Comparison of ENCODE assay signal across 11 cellular contexts in the genomic region with DNA sequence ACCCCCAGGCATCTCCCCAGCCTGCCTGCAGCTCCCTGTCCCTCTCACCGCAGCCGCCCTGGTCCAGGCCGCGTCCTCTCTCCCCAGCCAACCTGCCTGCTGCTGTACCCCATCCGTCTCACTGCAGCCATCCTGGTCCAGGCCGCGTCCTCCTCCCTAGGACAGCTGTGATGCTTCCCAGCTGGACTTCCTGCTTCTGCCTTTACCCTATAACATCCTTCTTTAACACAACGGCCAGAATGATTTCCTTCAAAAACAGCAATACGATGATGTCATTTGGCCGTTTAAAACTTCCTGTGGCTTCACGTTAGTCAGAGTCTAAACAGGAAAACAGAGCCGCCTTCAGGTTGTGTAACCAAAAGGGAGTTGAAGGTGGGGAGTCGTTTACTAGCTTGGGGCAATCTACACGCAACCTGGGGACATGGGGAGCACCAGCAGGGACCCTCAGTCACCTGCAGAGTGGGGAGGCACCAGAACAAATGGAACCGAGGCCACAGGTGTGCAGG. TPM values are rescaled to one million over a fixed set of nuclear protein-coding genes. Genes with fewer than 3 reads are reported as not detected.
A peak's percentile ranks its signal among the peaks of the same experiment; 100 is the strongest.
DNase-seq lines count a peak whose midpoint lies in the region; ATAC-seq and TF ChIP-seq lines count a peak whose summit lies in the region.
"Had no signal": no experiment of that assay in that cellular context is flagged by ENCODE, and none has a peak within 500 bp of the region (broad histone marks: within the 10 kb centered on the region; RNA-seq: fewer than 3 reads in every experiment).

No MANE protein-coding gene starts in this region.

- H3K9ac ChIP-seq in IMR-90 (ENCODE audit: low read depth, low read length): no peak overlapping the region

- H3K36me3 ChIP-seq in CD8-positive, alpha-beta T cell (ENCODE audit: insufficient read depth, low read length): no peaks in the 10 kb centered on the region
- H3K36me3 ChIP-seq in IMR-90 (ENCODE audit: control insufficient read depth, insufficient read depth, low read length): no peaks in the 10 kb centered on the region

- no peak overlapping the region for H3K4me3 ChIP-seq in CD8-positive, alpha-beta T cell (ENCODE audit: low read depth, low read length)
- H3K4me3 ChIP-seq in IMR-90 (ENCODE audit: insufficient read depth, low read depth, low read length): no peak overlapping the region

- H3K56ac ChIP-seq in IMR-90 (ENCODE audit: extremely low read depth, insufficient read depth, low read length): no peak overlapping the region; the same call in 1 of the 2 replicates

- H3K23ac ChIP-seq in IMR-90 (ENCODE audit: low read depth, low read length): no peak overlapping the region

- H3K27ac ChIP-seq in CD8-positive, alpha-beta T cell (ENCODE audit: low read depth, low read length): no peak overlapping the region
- H3K27ac ChIP-seq in IMR-90 (ENCODE audit: insufficient read depth, low read length): peak overlapping the region; percentile 44

- CTCF ChIA-PET in CD8-positive, alpha-beta T cell (lab: Charles Lee): interaction anchor here (0.7 to 5.2 kb wide), 5 partner anchors 13 to 282 kb away, joined by 3 to 36 read pairs (median 4); no protein-coding TSS in a partner anchor
- CTCF ChIA-PET in IMR-90 (lab: Yijun Ruan, JAX): interaction anchor here (1.1 to 2.0 kb wide), 3 partner anchors 9 to 240 kb away, joined by 4 to 9 read pairs (median 5); no protein-coding TSS in a partner anchor

- H4K5ac ChIP-seq in IMR-90 (ENCODE audit: low read depth, low read length): peak overlapping the region; percentile 60

- H3K4ac ChIP-seq in IMR-90 (ENCODE audit: low read depth, low read length): peak overlapping the region; percentile 63

- TF ChIP-seq RAD21 in IMR-90 (IDR thresholded peaks at IDR 0.05; ENCODE audit: low read length): no peak

- peak overlapping the region; percentile 83; the same call in 1 of the 2 replicates for H3K14ac ChIP-seq in IMR-90 (replicated peaks; ENCODE audit: low read depth, low read length)

- H3K27me3 ChIP-seq in CD8-positive, alpha-beta T cell (ENCODE audit: insufficient read depth, low read length): no peaks in the 10 kb centered on the region
- no peaks in the 10 kb centered on the region for H3K27me3 ChIP-seq in IMR-90 (ENCODE audit: control insufficient read depth, insufficient read depth, low read length)

- in situ Hi-C loops in IMR-90 (cut with MboI; ENCODE audit: low sequenced_read_pairs): no loop called here

- peak overlapping the region; percentile 81; the same call in 1 of the 2 replicates for H4K91ac ChIP-seq in IMR-90 (ENCODE audit: insufficient read depth, low read depth, low read length)

- POLR2A ChIA-PET in CD8-positive, alpha-beta T cell (lab: Charles Lee): interaction anchor here (1.0 to 1.2 kb wide), 2 partner anchors 9 to 32 kb away, joined by 3 read pairs; a partner anchor contains a TSS
- POLR2A ChIA-PET in IMR-90 (lab: Charles Lee; ENCODE audit: unreplicated experiment): no interaction called here

- peak overlapping the region; percentile 92 for H2AFZ ChIP-seq in IMR-90 (replicated peaks; ENCODE audit: low read length, poor library complexity)

- peak overlapping the region; percentile 54 for H3K18ac ChIP-seq in IMR-90 (ENCODE audit: low read depth, low read length)

- H3K79me1 ChIP-seq in IMR-90 (ENCODE audit: low read depth in 1 of 2, low read length in 2 of 2): no peaks in the 10 kb centered on the region

- 17% methylated on average over 1 of the region's 15 CpGs; no CpG with 5 or more reads in 1 of the 2 experiments for WGBS in IMR-90 (ENCODE audit: extremely low coverage in 2 of 2, insufficient read length in 1 of 2), 2 experiments

- peak overlapping the region; percentile 46; the same call in 2 of the 3 replicates for H2BK15ac ChIP-seq in IMR-90 (ENCODE audit: low read depth, low read length)

- no peaks in the 10 kb centered on the region for H3K36me3 Mint-ChIP-seq in CD8-positive, alpha-beta T cell

- H3K27me3 Mint-ChIP-seq in CD8-positive, alpha-beta T cell (ENCODE audit: low read depth): peaks cover 20% of the 10 kb centered on the region

- H3K27ac Mint-ChIP-seq in CD8-positive, alpha-beta T cell: no peak overlapping the region

- peak overlapping the region; percentile 55; the same call in 1 of the 2 replicates for H2BK20ac ChIP-seq in IMR-90 (ENCODE audit: low read depth, low read length)

- ATAC-seq in CD8-positive, alpha-beta T cell: peak; percentile 58
- peak; percentile 73 for ATAC-seq in IMR-90 (ENCODE audit: low read depth)
- ATAC-seq in HG03159 (IDR thresholded peaks at IDR 0.05; ENCODE audit: unreplicated experiment): no peak
- ATAC-seq in left lobe of liver: no peak
- ATAC-seq in left colon: no peak

- H3K9me3 Mint-ChIP-seq in CD8-positive, alpha-beta T cell: no peaks in the 10 kb centered on the region

- peak overlapping the region; percentile 76 for H2BK5ac ChIP-seq in IMR-90 (ENCODE audit: low read depth, low read length, poor library complexity, severe bottlenecking)

- dilution Hi-C loops in IMR-90 (cut with HindIII; ENCODE audit: low sequenced_read_pairs, unreplicated experiment): no loop called here

- no peak overlapping the region for H3K4me3 Mint-ChIP-seq in CD8-positive, alpha-beta T cell

- no peaks in the 10 kb centered on the region for H3K9me1 ChIP-seq in IMR-90 (ENCODE audit: insufficient read depth, low read length)

- no peaks in the 10 kb centered on the region for H4K20me1 ChIP-seq in IMR-90 (ENCODE audit: insufficient read depth, low read length)

- H2AK9ac ChIP-seq in IMR-90 (replicated peaks; ENCODE audit: low read depth, low read length, poor library complexity): peak overlapping the region; percentile 58

- no peak overlapping the region; the same call in 1 of the 2 replicates for H3K4me2 ChIP-seq in IMR-90 (ENCODE audit: low read depth, low read length)

- peaks cover 8% of the 10 kb centered on the region for H3K4me1 Mint-ChIP-seq in CD8-positive, alpha-beta T cell (ENCODE audit: low read depth)

- TF ChIP-seq POLR2A in IMR-90 (IDR thresholded peaks at IDR 0.05; ENCODE audit: low read depth, low read length): no peak

- no peak for TF ChIP-seq CTCF in CD8-positive, alpha-beta T cell (IDR thresholded peaks at IDR 0.05)
- no peak for TF ChIP-seq CTCF in IMR-90 (conservative IDR thresholded peaks at IDR 0.05; ENCODE audit: low read depth, low read length)

- peak overlapping the region; percentile 82 to 85 for H4K8ac ChIP-seq in IMR-90 (ENCODE audit: low read depth in 2 of 2, low read length in 2 of 2)

- H3K9me3 ChIP-seq in CD8-positive, alpha-beta T cell (ENCODE audit: low read length): no peaks in the 10 kb centered on the region
- H3K9me3 ChIP-seq in IMR-90 (ENCODE audit: control insufficient read depth, insufficient read depth, low read length): no peaks in the 10 kb centered on the region

- intact Hi-C loops in CD8-positive, alpha-beta T cell (cut with DNase I, micrococcal nuclease): loop anchor here in 1 of 2 experiments (5.0 kb wide), 1 partner anchor 220 kb away; no protein-coding TSS in a partner anchor
- intact Hi-C loops in IMR-90 (cut with micrococcal nuclease) (loop anchor here (5.0 kb wide), 2 partner anchors 220 to 280 kb away; no protein-coding TSS in a partner anchor), left colon (cut with DNase I, micrococcal nuclease) (no loop called here)

- H3K4me1 ChIP-seq in CD8-positive, alpha-beta T cell (ENCODE audit: insufficient read depth, low read length): peaks cover 12% of the 10 kb centered on the region
- peaks cover 5% of the 10 kb centered on the region for H3K4me1 ChIP-seq in IMR-90 (ENCODE audit: control insufficient read depth, insufficient read depth, low read length)

- no peak for DNase-seq in CD8-positive, alpha-beta T cell
- peak; percentile 95 for DNase-seq in IMR-90
- DNase-seq in UCSD-AML1 (lab: John Stamatoyannopoulos, UW; ENCODE audit: unreplicated experiment): peak; percentile 11
- DNase-seq in islet precursor cell: peak; percentile 48
- DNase-seq in retina: no peak
- no peak for DNase-seq in left lobe of liver (ENCODE audit: low spot score)
- DNase-seq in left colon: no peak
- DNase-seq: cerebellar nuclear complex, SHP77 treated with DMSO at 0.1 percent for 48 hours had no signal

- BruUV-seq in IMR-90 (replicated peaks; lab: Mats Ljungman, UMichigan): no TSS peak

- H2BK120ac ChIP-seq in IMR-90 (ENCODE audit: low read depth, low read length): peak overlapping the region; percentile 69

- H2AK5ac ChIP-seq in IMR-90 (ENCODE audit: low read depth, low read length): peak overlapping the region; percentile 80

TF ChIP-seq in IMR-90, 13 proteins besides CTCF, POLR2A, EP300 and RAD21:
- TF ChIP-seq, protein P1, sequence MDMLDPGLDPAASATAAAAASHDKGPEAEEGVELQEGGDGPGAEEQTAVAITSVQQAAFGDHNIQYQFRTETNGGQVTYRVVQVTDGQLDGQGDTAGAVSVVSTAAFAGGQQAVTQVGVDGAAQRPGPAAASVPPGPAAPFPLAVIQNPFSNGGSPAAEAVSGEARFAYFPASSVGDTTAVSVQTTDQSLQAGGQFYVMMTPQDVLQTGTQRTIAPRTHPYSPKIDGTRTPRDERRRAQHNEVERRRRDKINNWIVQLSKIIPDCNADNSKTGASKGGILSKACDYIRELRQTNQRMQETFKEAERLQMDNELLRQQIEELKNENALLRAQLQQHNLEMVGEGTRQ (IDR thresholded peaks at IDR 0.05; ENCODE audit: low read depth, low read length): no peak
- TF ChIP-seq CEBPB (IDR thresholded peaks at IDR 0.05; ENCODE audit: low read depth, low read length) (peak; percentile 94), FOS (IDR thresholded peaks at IDR 0.05; ENCODE audit: low read depth, low read length) (peak; percentile 59)

RNA-seq across cellular contexts. Expression of a gene that starts 32.2 kb away (rescaled TPM):
- 100 to 1,000 TPM; 100 to 105 TPM for total RNA-seq in CD8-positive, alpha-beta T cell
- total RNA-seq in IMR-90 (2012; rRNA removed): 9.4 and 11.8 TPM in 2 replicates
- 25.9 and 28.7 TPM in 2 replicates for polyA plus RNA-seq in IMR-90 (2012; rRNA removed)
- 15.0 and 19.7 TPM in 2 replicates for polyA plus RNA-seq in IMR-90 (2012; cell fraction: cytosol; rRNA removed)
- polyA plus RNA-seq in IMR-90 (2012; cell fraction: nucleus; rRNA removed; ENCODE audit: low replicate concordance): 21.7 and 58.1 TPM in 2 replicates
- 39.8 TPM for total RNA-seq in left lobe of liver
- 10 to 100 TPM; 40.7 to 90.0 TPM for total RNA-seq in left colon

RNA-seq across cellular contexts. Expression of a gene that starts 40.4 kb away (rescaled TPM):
- total RNA-seq in CD8-positive, alpha-beta T cell: not detected
- total RNA-seq in IMR-90 (2012; rRNA removed) (not detected in 2 replicates), left lobe of liver (not detected), left colon (not detected)
- polyA plus RNA-seq in IMR-90 (2012; rRNA removed): not detected in 2 replicates
- not detected in 2 replicates for polyA plus RNA-seq in IMR-90 (2012; cell fraction: cytosol; rRNA removed)
- not detected in 2 replicates for polyA plus RNA-seq in IMR-90 (2012; cell fraction: nucleus; rRNA removed; ENCODE audit: low replicate concordance)
- total RNA-seq: liver had no signal
- polyA plus RNA-seq: liver had no signal

Comparison
In these comparisons a context has a peak if more than half of its experiments do, and no peak if none do; other contexts are left out.
1. ATAC-seq: peak in CD8-positive, alpha-beta T cell (single experiment) and IMR-90 (single experiment); none in HG03159 (single experiment), left lobe of liver (single experiment) and left colon (single experiment).
2. DNase-seq: peak in IMR-90 (single experiment), UCSD-AML1 (single experiment) and islet precursor cell (single experiment); none in CD8-positive, alpha-beta T cell (0 of 7), retina (single experiment), left lobe of liver (single experiment) and left colon (0 of 2).